8 cellular contexts compared by ENCODE assay signal in the genomic region with DNA sequence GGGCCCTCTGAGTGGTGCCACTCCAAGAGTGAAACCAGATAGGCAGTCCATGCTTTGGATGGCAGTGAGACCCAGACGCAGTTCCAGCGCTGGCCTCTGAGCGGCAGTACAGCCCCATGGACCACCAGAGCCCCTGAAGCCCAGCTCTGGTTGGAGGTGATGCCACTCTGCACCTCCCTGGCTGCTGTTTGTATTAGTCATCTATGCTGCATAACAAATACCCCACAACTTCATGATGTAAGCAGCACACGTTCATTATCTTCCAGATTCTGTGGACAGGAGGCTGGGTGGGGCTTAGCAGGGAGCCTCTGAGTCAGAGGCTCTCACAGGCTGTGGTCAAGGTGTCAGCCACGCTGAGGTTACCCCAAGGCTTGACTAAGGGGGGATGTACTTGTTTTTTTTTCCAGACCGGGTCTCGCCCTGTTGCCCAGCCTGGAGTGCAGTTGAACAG. TPM values are rescaled to one million over a fixed set of nuclear protein-coding genes. Genes with fewer than 3 reads are reported as not detected.
A peak's percentile ranks its signal among the peaks of the same experiment; 100 is the strongest.
DNase-seq lines count a peak whose midpoint lies in the region; ATAC-seq lines count a peak whose summit lies in the region.

No MANE protein-coding gene starts in this region.

- H3K27ac ChIP-seq in right cardiac atrium (ENCODE audit: low read length): no peak overlapping the region

- ATAC-seq in activated naive CD4-positive, alpha-beta T cell treated with anti-CD3 and anti-CD28 coated beads, Interleukin-2, amount 50 U/mL, for 72 hours: peak; percentile 94 to 97
- peak; percentile 36 to 64 for ATAC-seq in right cardiac atrium
- ATAC-seq in HG03108 (IDR thresholded peaks at IDR 0.05; ENCODE audit: unreplicated experiment): no peak

- H3K9me3 Mint-ChIP-seq in activated naive CD4-positive, alpha-beta T cell treated with anti-CD3 and anti-CD28 coated beads, Interleukin-2, amount 50 U/mL, for 72 hours: no peaks in the 10 kb centered on the region

- intact Hi-C loops in right cardiac atrium (cut with DNase I): loop anchor here in 1 of 4 donors (10.0 kb wide), 1 partner anchor 273 kb away; the partner anchor contains the start of gene RHOT2

- peak overlapping the region in 1 of 2 donors; percentile 85 for H3K27ac Mint-ChIP-seq in activated naive CD4-positive, alpha-beta T cell treated with anti-CD3 and anti-CD28 coated beads, Interleukin-2, amount 50 U/mL, for 72 hours

- DNase-seq in DMS 273 (lab: John Stamatoyannopoulos, UW; ENCODE audit: unreplicated experiment) (peak; percentile 84), SW480 (ENCODE audit: low spot score) (peak; percentile 45), right cardiac atrium (peak; percentile 58 to 84 (median 80)), occipital lobe (lab: John Stamatoyannopoulos, UW) (no peak)
- DNase-seq in Jurkat, Clone E6-1 (ENCODE audit: low read depth, low spot score): peak; percentile 61
- DNase-seq in activated naive CD4-positive, alpha-beta T cell treated with anti-CD3 and anti-CD28 coated beads, Interleukin-2, amount 50 U/mL, for 72 hours (ENCODE audit: low spot score in 2 of 2): peak; percentile 79 to 92
- DNase-seq in stimulated activated CD4-positive, alpha-beta T cell treated with anti-CD3 and anti-CD28 coated beads, Interleukin-15, amount 100 ng/mL, for 24 hours: peak; percentile 88

- H3K4me1 ChIP-seq in right cardiac atrium (ENCODE audit: control insufficient read depth, insufficient read depth, low read length): no peaks in the 10 kb centered on the region

- H3K9me3 ChIP-seq in right cardiac atrium (ENCODE audit: control insufficient read depth, low read length): no peaks in the 10 kb centered on the region

- H3K27me3 ChIP-seq in right cardiac atrium (ENCODE audit: control insufficient read depth, insufficient read depth): no peaks in the 10 kb centered on the region

- H3K4me3 ChIP-seq in Jurkat, Clone E6-1 (ENCODE audit: low read length): no peak overlapping the region
- H3K4me3 ChIP-seq in right cardiac atrium (ENCODE audit: low read length): no peak overlapping the region

- WGBS in right cardiac atrium: 69% methylated on average over 7 of the region's 7 CpGs

- H3K36me3 Mint-ChIP-seq in activated naive CD4-positive, alpha-beta T cell treated with anti-CD3 and anti-CD28 coated beads, Interleukin-2, amount 50 U/mL, for 72 hours: peaks cover 0 to 7% of the 10 kb centered on the region in 2 donors

RNA-seq across cellular contexts. Expression of gene NME4, which starts 5.1 kb away (rescaled TPM):
- 282 TPM for polyA plus RNA-seq in Jurkat, Clone E6-1 (2012; ENCODE audit: insufficient read depth, insufficient read length)
- total RNA-seq in activated naive CD4-positive, alpha-beta T cell treated with anti-CD3 and anti-CD28 coated beads, Interleukin-2, amount 50 U/mL, for 72 hours: 10 to 100 TPM; 15.6 to 58.4 TPM
- total RNA-seq in right cardiac atrium (10 to 100 TPM; 49.7 to 86.4 (median 66.0) TPM), occipital lobe (15.4 TPM)
- polyA plus RNA-seq in right cardiac atrium: 73.1 TPM

RNA-seq across cellular contexts. Expression of gene DECR2, which starts 9.8 kb away (rescaled TPM):
- polyA plus RNA-seq in Jurkat, Clone E6-1 (2012; ENCODE audit: insufficient read depth, insufficient read length): 27.4 TPM
- 10 to 100 TPM; 12.6 to 14.6 TPM for total RNA-seq in activated naive CD4-positive, alpha-beta T cell treated with anti-CD3 and anti-CD28 coated beads, Interleukin-2, amount 50 U/mL, for 72 hours
- total RNA-seq in right cardiac atrium (10 to 100 TPM in 3 of 4 donors, 1 to 10 TPM in 1; 8.6 to 14.6 (median 13.3) TPM), occipital lobe (7.6 TPM)
- 14.3 TPM for polyA plus RNA-seq in right cardiac atrium

RNA-seq across cellular contexts. Expression of gene PGAP6, which starts 10.1 kb away (rescaled TPM):
- polyA plus RNA-seq in Jurkat, Clone E6-1 (2012; ENCODE audit: insufficient read depth, insufficient read length): 56.7 TPM
- 10 to 100 TPM; 18.5 to 46.1 TPM for total RNA-seq in activated naive CD4-positive, alpha-beta T cell treated with anti-CD3 and anti-CD28 coated beads, Interleukin-2, amount 50 U/mL, for 72 hours
- 10 to 100 TPM; 28.0 to 39.5 (median 34.8) TPM for total RNA-seq in right cardiac atrium
- 33.2 TPM for polyA plus RNA-seq in right cardiac atrium
- total RNA-seq in occipital lobe: 14.3 TPM

RNA-seq across cellular contexts. Expression of gene MRPL28, which starts 21.6 kb away (rescaled TPM):
- polyA plus RNA-seq in Jurkat, Clone E6-1 (2012; ENCODE audit: insufficient read depth, insufficient read length): 141 TPM
- total RNA-seq in activated naive CD4-positive, alpha-beta T cell treated with anti-CD3 and anti-CD28 coated beads, Interleukin-2, amount 50 U/mL, for 72 hours: 10 to 100 TPM; 77.9 to 97.7 TPM
- total RNA-seq in right cardiac atrium: 10 to 100 TPM; 63.9 to 74.9 (median 69.3) TPM
- polyA plus RNA-seq in right cardiac atrium: 130 TPM
- total RNA-seq in occipital lobe: 28.1 TPM

RNA-seq across cellular contexts. Expression of gene RAB11FIP3, which starts 33.5 kb away (rescaled TPM):
- polyA plus RNA-seq in Jurkat, Clone E6-1 (2012; ENCODE audit: insufficient read depth, insufficient read length): 32.0 TPM
- 10 to 100 TPM; 18.6 to 32.0 TPM for total RNA-seq in activated naive CD4-positive, alpha-beta T cell treated with anti-CD3 and anti-CD28 coated beads, Interleukin-2, amount 50 U/mL, for 72 hours
- 10 to 100 TPM; 32.2 to 44.6 (median 38.4) TPM for total RNA-seq in right cardiac atrium
- polyA plus RNA-seq in right cardiac atrium: 25.1 TPM
- total RNA-seq in occipital lobe: 25.6 TPM
